In the genomic region with DNA sequence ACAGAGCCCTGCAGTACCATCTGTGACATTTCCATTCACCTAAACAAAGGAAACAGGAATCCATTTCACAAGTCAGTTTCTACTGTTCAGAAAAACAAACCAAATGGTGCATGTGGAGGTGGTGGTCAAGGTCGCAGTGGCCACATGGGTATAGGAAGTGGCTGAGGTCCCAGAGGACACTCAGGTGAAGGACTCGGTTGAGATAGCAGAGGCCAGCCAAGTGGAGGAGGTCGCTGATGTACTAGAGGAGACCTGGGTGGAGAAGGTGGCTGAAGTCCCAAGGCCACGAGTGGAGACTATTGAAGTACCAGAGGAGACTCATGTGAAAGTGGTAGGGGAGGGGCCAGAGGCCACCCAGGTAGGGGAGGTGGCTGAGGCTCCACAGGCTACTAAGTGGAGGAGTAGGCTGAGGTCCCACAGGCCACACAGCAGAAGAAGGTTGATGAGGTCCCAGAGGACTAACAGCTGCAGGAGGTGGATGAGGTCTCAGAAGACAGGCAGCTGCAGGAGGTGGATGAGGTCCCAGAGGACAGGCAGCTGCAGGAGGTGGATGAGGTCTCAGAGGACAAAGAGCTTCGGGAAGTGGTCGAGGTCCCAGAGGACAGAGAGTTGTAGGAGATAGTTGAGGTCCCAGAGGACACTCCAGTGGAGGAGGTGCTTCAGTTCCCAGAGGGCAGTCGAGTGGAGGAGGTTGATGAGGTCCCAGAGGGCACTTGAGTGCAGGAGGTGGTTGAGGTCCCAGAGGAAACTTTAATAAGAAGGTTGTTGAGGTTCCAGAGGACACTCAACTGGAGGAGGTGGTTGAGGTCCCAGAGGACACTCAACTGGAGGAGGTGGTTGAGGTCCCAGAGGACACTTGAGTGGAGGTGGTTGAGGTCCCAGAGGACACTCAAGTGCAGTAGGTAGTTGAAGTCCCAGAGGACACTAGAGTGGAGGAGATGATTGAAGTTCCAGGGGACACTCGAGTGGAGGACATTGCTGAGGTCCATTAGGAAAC, we compare ENCODE assay signal across 21 cellular contexts. TPM values are rescaled to one million over a fixed set of nuclear protein-coding genes. Genes with fewer than 3 reads are reported as not detected.
DNase-seq lines count a peak whose midpoint lies in the region; ATAC-seq and TF ChIP-seq lines count a peak whose summit lies in the region.
"Had no signal": no experiment of that assay in that cellular context is flagged by ENCODE, and none has a peak within 500 bp of the region (broad histone marks: within the 10 kb centered on the region; RNA-seq: fewer than 3 reads in every experiment).

No MANE protein-coding gene starts in this region.

- H3K4me3 ChIP-seq in right cardiac atrium (ENCODE audit: low read length) = no peak overlapping the region
- H3K4me3 ChIP-seq in NB4 (ENCODE audit: low read depth, low read length) = no peak overlapping the region
- no peak overlapping the region for H3K4me3 ChIP-seq in lower lobe of right lung
- no peak overlapping the region for H3K4me3 ChIP-seq in upper lobe of left lung
- H3K4me3 ChIP-seq: A549, PC-9, SK-N-MC had no signal

- no peaks in the 10 kb centered on the region for H3K9me3 ChIP-seq in right cardiac atrium (ENCODE audit: control insufficient read depth, low read length)
- H3K9me3 ChIP-seq in lower lobe of right lung = no peaks in the 10 kb centered on the region
- H3K9me3 ChIP-seq in upper lobe of left lung = no peaks in the 10 kb centered on the region

- TF ChIP-seq CTCF in NB4 (IDR thresholded peaks at IDR 0.05; ENCODE audit: low read depth, low read length) (no peak), lower lobe of right lung (IDR thresholded peaks at IDR 0.05) (no peak), upper lobe of left lung (IDR thresholded peaks at IDR 0.05) (no peak)

- H3K27ac ChIP-seq in right cardiac atrium (ENCODE audit: low read length) = no peak overlapping the region
- H3K27ac ChIP-seq in lower lobe of right lung = no peak overlapping the region
- H3K27ac ChIP-seq in upper lobe of left lung = no peak overlapping the region
- H3K27ac ChIP-seq: A549, PC-9, SK-N-MC had no signal

- H3K36me3 ChIP-seq in lower lobe of right lung = no peaks in the 10 kb centered on the region
- H3K36me3 ChIP-seq in upper lobe of left lung = no peaks in the 10 kb centered on the region

- peak in 1 of 4 donors; percentile 81 for TF ChIP-seq EP300 in upper lobe of left lung (IDR thresholded peaks at IDR 0.05)

- WGBS in right cardiac atrium = 76% methylated on average over 8 of the region's 8 CpGs
- 63 to 72% methylated on average over 8 of the region's 8 CpGs for WGBS in upper lobe of left lung, 2 donors

- DNase-seq in right cardiac atrium (no peak), left cardiac atrium (no peak), NB4 (ENCODE audit: low read depth) (peak; percentile 73), lower lobe of right lung (no peak), upper lobe of left lung (peak in 1 of 2 donors; percentile 51), NCI-H2029 treated with DMSO at 0.1 percent for 48 hours (lab: John Stamatoyannopoulos, UW) (no peak)
- DNase-seq: CD4-positive, CD25-positive, alpha-beta regulatory T cell; DMS79; H7; KG1; NCI-H1417; NCI-H1694 treated with DMSO at 0.1 percent for 48 hours; NCI-H510A; NCI-H748 treated with DMSO at 0.1 percent for 48 hours; PC-9; RPMI8226; SHP77 treated with DMSO at 0.1 percent for 48 hours had no signal

- intact Hi-C loops in right cardiac atrium (cut with DNase I) = no loop called here
- intact Hi-C loops in left cardiac atrium (cut with DNase I) = no loop called here
- intact Hi-C loops in lower lobe of right lung (cut with DNase I) = no loop called here

- TF ChIP-seq POLR2A in NB4 (IDR thresholded peaks at IDR 0.05; ENCODE audit: extremely low read depth, insufficient read length) = no peak
- peak in 1 of 4 donors; percentile 11 for TF ChIP-seq POLR2A in upper lobe of left lung (IDR thresholded peaks at IDR 0.05)

- H3K4me1 ChIP-seq in right cardiac atrium (ENCODE audit: control insufficient read depth, insufficient read depth, low read length) (no peaks in the 10 kb centered on the region), lower lobe of right lung (no peaks in the 10 kb centered on the region), upper lobe of left lung (peaks cover 0 to 6% (median 0%) of the 10 kb centered on the region in 4 donors)
- H3K4me1 ChIP-seq: A549 had no signal

- ATAC-seq in right cardiac atrium = peak; percentile 14 to 29
- ATAC-seq in left cardiac atrium = no peak
- peak; percentile 9 to 74 for ATAC-seq in lower lobe of right lung
- ATAC-seq in upper lobe of left lung (ENCODE audit: low FRiP score in 2 of 2) = peak; percentile 38 to 64
- no peak for ATAC-seq in GM21825 (IDR thresholded peaks at IDR 0.05; ENCODE audit: unreplicated experiment)
- no peak for ATAC-seq in HG02588 (IDR thresholded peaks at IDR 0.05; ENCODE audit: unreplicated experiment)

- H3K27me3 ChIP-seq in right cardiac atrium (ENCODE audit: control insufficient read depth, insufficient read depth) (no peaks in the 10 kb centered on the region), lower lobe of right lung (ENCODE audit: low read depth) (no peaks in the 10 kb centered on the region), upper lobe of left lung (no peaks in the 10 kb centered on the region)

RNA-seq across cellular contexts. Expression of a gene that starts 40.1 kb away (rescaled TPM):
- total RNA-seq in right cardiac atrium (10 to 100 TPM; 10.5 to 13.9 (median 12.6) TPM), left cardiac atrium (10 to 100 TPM; 10.8 to 13.2 TPM), lower lobe of right lung (16.4 TPM), upper lobe of left lung (10 to 100 TPM; 15.7 to 24.1 (median 18.7) TPM)
- polyA plus RNA-seq in right cardiac atrium = 6.9 TPM

Comparison
In these comparisons a context has a peak if more than half of its experiments do, and no peak if none do; other contexts are left out.
1. ATAC-seq: peak in right cardiac atrium (2 of 2), lower lobe of right lung (2 of 2) and upper lobe of left lung (2 of 2); none in left cardiac atrium (0 of 2), GM21825 (single experiment) and HG02588 (single experiment).